Comparison of ENCODE assay signal across 13 cellular contexts in genomic region chr9:75108571-75108970, GRCh38. TPM values are rescaled to one million over a fixed set of nuclear protein-coding genes. Genes with fewer than 3 reads are reported as not detected.
A peak's percentile ranks its signal among the peaks of the same experiment; 100 is the strongest.
DNase-seq lines count a peak whose midpoint lies in the region; ATAC-seq and TF ChIP-seq lines count a peak whose summit lies in the region.
"Had no signal": no experiment of that assay in that cellular context is flagged by ENCODE, and none has a peak within 500 bp of the region (broad histone marks: within the 10 kb centered on the region; RNA-seq: fewer than 3 reads in every experiment).

No MANE protein-coding gene starts in this region.

- POLR2A ChIA-PET in activated CD4-positive, alpha-beta memory T cell treated with anti-CD3 and anti-CD28 coated beads, Interleukin-2, amount 10 ng/mL, durations not matched to agents 7 days and 5 days (lab: Charles Lee) = interaction anchor here (0.8 kb wide), 2 partner anchors 16 to 22 kb away, joined by 3 to 4 read pairs; no protein-coding TSS in a partner anchor

- H3K9me3 ChIP-seq in heart right ventricle = no peaks in the 10 kb centered on the region
- no peaks in the 10 kb centered on the region for H3K9me3 ChIP-seq in spleen
- H3K9me3 ChIP-seq: colonic mucosa had no signal

- H3K27me3 Mint-ChIP-seq in activated CD4-positive, alpha-beta memory T cell treated with anti-CD3 and anti-CD28 coated beads, Interleukin-2, amount 10 ng/mL, durations not matched to agents 7 days and 5 days = no peaks in the 10 kb centered on the region

- peaks cover 0 to 9% (median 0%) of the 10 kb centered on the region in 9 donors for H3K36me3 ChIP-seq in heart right ventricle
- peaks cover 0 to 7% (median 0%) of the 10 kb centered on the region in 6 donors for H3K36me3 ChIP-seq in spleen
- H3K36me3 ChIP-seq: colonic mucosa had no signal

- TF ChIP-seq CTCF in heart right ventricle (IDR thresholded peaks at IDR 0.05) (no peak), spleen (IDR thresholded peaks at IDR 0.05 in 8 of 11, conservative IDR thresholded peaks at IDR 0.05 in 3 of 11) (no peak)

- H3K4me1 ChIP-seq in heart right ventricle = peaks cover 0 to 87% (median 28%) of the 10 kb centered on the region in 9 donors
- peaks cover 29 to 100% (median 93%) of the 10 kb centered on the region in 6 donors for H3K4me1 ChIP-seq in spleen

- no peak for TF ChIP-seq POLR2A in spleen (IDR thresholded peaks at IDR 0.05)

- peak; percentile 1 for DNase-seq in NCI-H82 (lab: John Stamatoyannopoulos, UW)
- DNase-seq in NCI-H82 treated with DMSO at 0.1 percent for 48 hours (lab: John Stamatoyannopoulos, UW; ENCODE audit: unreplicated experiment) = no peak
- peak; percentile 29 for DNase-seq in activated CD4-positive, alpha-beta memory T cell treated with anti-CD3 and anti-CD28 coated beads, Interleukin-2, amount 10 ng/mL, durations not matched to agents 7 days and 5 days
- peak; percentile 40 to 41 for DNase-seq in heart right ventricle
- DNase-seq in spleen = peak; percentile 89
- DNase-seq in amniotic stem cell (lab: John Stamatoyannopoulos, UW) = no peak
- no peak for DNase-seq in superior temporal gyrus (ENCODE audit: extremely low spot score)
- DNase-seq: colonic mucosa, NCI-H2081 treated with DMSO at 0.1 percent for 48 hours, SHP77 treated with DMSO at 0.1 percent for 48 hours had no signal

- H3K36me3 Mint-ChIP-seq in activated CD4-positive, alpha-beta memory T cell treated with anti-CD3 and anti-CD28 coated beads, Interleukin-2, amount 10 ng/mL, durations not matched to agents 7 days and 5 days (ENCODE audit: low read depth) = peaks cover 58% of the 10 kb centered on the region

- intact Hi-C loops in heart right ventricle (cut with DNase I) = no loop called here
- intact Hi-C loops in spleen (cut with DNase I; ENCODE audit: low total_unique reads) = no loop called here

- H3K27me3 ChIP-seq in heart right ventricle = no peaks in the 10 kb centered on the region
- H3K27me3 ChIP-seq in spleen (replicated peaks in 1 of 7) = no peaks in the 10 kb centered on the region
- H3K27me3 ChIP-seq: colonic mucosa had no signal

- 50 to 52% methylated on average over 4 of the region's 4 CpGs for WGBS in heart right ventricle, 2 donors
- WGBS in spleen, 5 donors = 41 to 65% (median 45%) methylated on average over 4 of the region's 4 CpGs

- H3K4me3 Mint-ChIP-seq in activated CD4-positive, alpha-beta memory T cell treated with anti-CD3 and anti-CD28 coated beads, Interleukin-2, amount 10 ng/mL, durations not matched to agents 7 days and 5 days = no peak overlapping the region

- H3K9me3 Mint-ChIP-seq in activated CD4-positive, alpha-beta memory T cell treated with anti-CD3 and anti-CD28 coated beads, Interleukin-2, amount 10 ng/mL, durations not matched to agents 7 days and 5 days = no peaks in the 10 kb centered on the region

- peaks cover 69% of the 10 kb centered on the region for H3K4me1 Mint-ChIP-seq in activated CD4-positive, alpha-beta memory T cell treated with anti-CD3 and anti-CD28 coated beads, Interleukin-2, amount 10 ng/mL, durations not matched to agents 7 days and 5 days

- peak overlapping the region in 7 of 10 donors; percentile 6 to 68 (median 37) for H3K27ac ChIP-seq in heart right ventricle
- peak overlapping the region in 7 of 8 donors; percentile 74 to 88 (median 79) for H3K27ac ChIP-seq in spleen
- H3K27ac ChIP-seq: 22Rv1, colonic mucosa had no signal

- peak overlapping the region; percentile 67 for H3K27ac Mint-ChIP-seq in activated CD4-positive, alpha-beta memory T cell treated with anti-CD3 and anti-CD28 coated beads, Interleukin-2, amount 10 ng/mL, durations not matched to agents 7 days and 5 days

- ATAC-seq in heart right ventricle (peak in 7 of 8 donors; percentile 50 to 91 (median 74)), GM21381 (IDR thresholded peaks at IDR 0.05; ENCODE audit: unreplicated experiment) (no peak)
- ATAC-seq: GM12878 had no signal

- CTCF ChIA-PET in activated CD4-positive, alpha-beta memory T cell treated with anti-CD3 and anti-CD28 coated beads, Interleukin-2, amount 10 ng/mL, durations not matched to agents 7 days and 5 days (lab: Charles Lee) = interaction anchor here (0.7 kb wide), 1 partner anchor 19 kb away, joined by 3 read pairs; no protein-coding TSS in a partner anchor

- no peak overlapping the region for H3K4me3 ChIP-seq in heart right ventricle
- peak overlapping the region in 1 of 8 donors; percentile 12 for H3K4me3 ChIP-seq in spleen
- H3K4me3 ChIP-seq: colonic mucosa, GM12878 had no signal

RNA-seq across cellular contexts. Expression of gene OSTF1, which starts 20.3 kb away (rescaled TPM):
- 100 to 1,000 TPM; 253 to 255 TPM for total RNA-seq in activated CD4-positive, alpha-beta memory T cell treated with anti-CD3 and anti-CD28 coated beads, Interleukin-2, amount 10 ng/mL, durations not matched to agents 7 days and 5 days
- total RNA-seq in heart right ventricle (10 to 100 TPM; 15.8 to 37.7 (median 20.7) TPM), spleen (100 to 1,000 TPM in 5 of 7 donors, 10 to 100 TPM in 2; 76.4 to 123 (median 114) TPM)
- polyA plus RNA-seq in heart right ventricle (10 to 100 TPM; 19.3 to 25.8 TPM), spleen (10 to 100 TPM; 58.4 to 89.4 (median 73.4) TPM)

RNA-seq across cellular contexts. Expression of gene NMRK1, which starts 20.6 kb away (rescaled TPM):
- total RNA-seq in activated CD4-positive, alpha-beta memory T cell treated with anti-CD3 and anti-CD28 coated beads, Interleukin-2, amount 10 ng/mL, durations not matched to agents 7 days and 5 days = 10 to 100 TPM; 74.2 to 76.7 TPM
- total RNA-seq in heart right ventricle (10 to 100 TPM in 6 of 10 donors, 1 to 10 TPM in 4; 4.7 to 15.9 (median 11.2) TPM), spleen (10 to 100 TPM; 27.4 to 58.1 (median 39.1) TPM)
- polyA plus RNA-seq in heart right ventricle (10 to 100 TPM; 12.6 to 51.6 TPM), spleen (10 to 100 TPM; 31.9 to 65.5 (median 57.0) TPM)

Comparison
In these comparisons a context has a peak if more than half of its experiments do, and no peak if none do; other contexts are left out.
1. DNase-seq: peak in NCI-H82 (single experiment), activated CD4-positive, alpha-beta memory T cell treated with anti-CD3 and anti-CD28 coated beads, Interleukin-2, amount 10 ng/mL, durations not matched to agents 7 days and 5 days (single experiment), heart right ventricle (2 of 2) and spleen (single experiment); none in NCI-H82 treated with DMSO at 0.1 percent for 48 hours (single experiment), amniotic stem cell (single experiment) and superior temporal gyrus (single experiment).